Comparison of ENCODE assay signal across 8 cellular contexts in genomic region chrX:16807976-16808542, GRCh38. TPM values are rescaled to one million over a fixed set of nuclear protein-coding genes. Genes with fewer than 3 reads are reported as not detected.
DNase-seq lines count a peak whose midpoint lies in the region; ATAC-seq and TF ChIP-seq lines count a peak whose summit lies in the region.

No MANE protein-coding gene starts in this region.

- H3K4me3 ChIP-seq in epithelial cell of esophagus (ENCODE audit: low read length): no peak overlapping the region
- H3K4me3 ChIP-seq in osteoblast (ENCODE audit: insufficient read depth, low read length): peak overlapping the region; percentile 81

- peak overlapping the region; percentile 63 for H3K27ac ChIP-seq in osteoblast (ENCODE audit: low read depth, low read length)

- ATAC-seq in activated T-cell treated with anti-CD3 and anti-CD28 coated beads, Interleukin-2, amount 50 U/mL, for 4 hours: no peak
- no peak for ATAC-seq in HG03442 (IDR thresholded peaks at IDR 0.05; ENCODE audit: unreplicated experiment)

- H3K36me3 Mint-ChIP-seq in activated T-cell treated with anti-CD3 and anti-CD28 coated beads, Interleukin-2, amount 50 U/mL, for 4 hours (ENCODE audit: insufficient read depth): peaks cover 3% of the 10 kb centered on the region

- peak; percentile 53 for DNase-seq in EH (ENCODE audit: low read depth)
- peak; percentile 24 to 41 for DNase-seq in NOMO-1 (lab: John Stamatoyannopoulos, UW; ENCODE audit: unreplicated experiment in 2 of 2)
- peak; percentile 52 for DNase-seq in epithelial cell of esophagus (ENCODE audit: low read depth)
- peak; percentile 66 for DNase-seq in osteoblast (ENCODE audit: insufficient read length, low spot score, missing footprints)
- DNase-seq in hypothalamus (lab: John Stamatoyannopoulos, UW): no peak
- no peak for DNase-seq in NCI-H446 (lab: John Stamatoyannopoulos, UW)
- no peak for DNase-seq in activated T-cell treated with anti-CD3 and anti-CD28 coated beads, Interleukin-2, amount 50 U/mL, for 4 hours

- peaks cover 22% of the 10 kb centered on the region for H3K4me1 Mint-ChIP-seq in activated T-cell treated with anti-CD3 and anti-CD28 coated beads, Interleukin-2, amount 50 U/mL, for 4 hours (ENCODE audit: low read depth)

- no peaks in the 10 kb centered on the region for H4K20me1 ChIP-seq in osteoblast (ENCODE audit: insufficient read depth, low read length)

- H3K4me3 Mint-ChIP-seq in activated T-cell treated with anti-CD3 and anti-CD28 coated beads, Interleukin-2, amount 50 U/mL, for 4 hours: no peak overlapping the region

- H3K27me3 Mint-ChIP-seq in activated T-cell treated with anti-CD3 and anti-CD28 coated beads, Interleukin-2, amount 50 U/mL, for 4 hours (ENCODE audit: low read depth): no peaks in the 10 kb centered on the region

- peak overlapping the region; percentile 86 for H2AFZ ChIP-seq in osteoblast (ENCODE audit: low read length)

- H3K27me3 ChIP-seq in osteoblast (ENCODE audit: insufficient read depth, low read length): no peaks in the 10 kb centered on the region

- no peaks in the 10 kb centered on the region for H3K36me3 ChIP-seq in osteoblast (ENCODE audit: insufficient read depth, low read length)

- TF ChIP-seq CTCF in epithelial cell of esophagus (IDR thresholded peaks at IDR 0.05; ENCODE audit: insufficient read depth, low read depth, low read length, missing control alignments): no peak
- TF ChIP-seq CTCF in osteoblast (IDR thresholded peaks at IDR 0.05; ENCODE audit: extremely low read depth, low read depth, low read length): no peak

- peak overlapping the region; percentile 94 for H3K4me2 ChIP-seq in osteoblast (ENCODE audit: insufficient read depth, low read length)

- no peaks in the 10 kb centered on the region for H3K9me3 Mint-ChIP-seq in activated T-cell treated with anti-CD3 and anti-CD28 coated beads, Interleukin-2, amount 50 U/mL, for 4 hours

- no peaks in the 10 kb centered on the region for H3K9me3 ChIP-seq in osteoblast (ENCODE audit: low read depth, low read length)

- H3K4me1 ChIP-seq in osteoblast (ENCODE audit: insufficient read depth, low read length): peaks cover 12% of the 10 kb centered on the region

- peaks cover 49% of the 10 kb centered on the region for H3K79me2 ChIP-seq in osteoblast (ENCODE audit: insufficient read depth, low read length)

RNA-seq across cellular contexts. Expression of gene TXLNG, which starts 21.8 kb away (rescaled TPM):
- total RNA-seq in osteoblast: 5.1 and 10.3 TPM in 2 replicates
- total RNA-seq in activated T-cell treated with anti-CD3 and anti-CD28 coated beads, Interleukin-2, amount 50 U/mL, for 4 hours: 10 to 100 TPM; 30.6 to 46.1 (median 31.3) TPM

Comparison
In these comparisons a context has a peak if more than half of its experiments do, and no peak if none do; other contexts are left out.
1. DNase-seq: peak in EH (single experiment), NOMO-1 (2 of 2), epithelial cell of esophagus (single experiment) and osteoblast (single experiment); none in hypothalamus (0 of 51), NCI-H446 (0 of 2) and activated T-cell treated with anti-CD3 and anti-CD28 coated beads, Interleukin-2, amount 50 U/mL, for 4 hours (single experiment).